In genomic region chr13:40665061-40665753, GRCh38 we compare ENCODE assay signal across 1 cellular context.
A peak's percentile ranks its signal among the peaks of the same experiment; 100 is the strongest.
TF ChIP-seq lines count a peak whose summit lies in the region.

No MANE protein-coding gene starts in this region.

TF ChIP-seq in HepG2, 621 proteins besides CTCF, POLR2A, EP300 and RAD21 (continued from another document and continues in another):
- TF ChIP-seq CSRNP1 (CRISPR knock-in tag; IDR thresholded peaks at IDR 0.05) (no peak), MED13 (CRISPR knock-in tag; IDR thresholded peaks at IDR 0.05) (0 out of 2 replicates have a peak, but pooled peaks have one; percentile 4), ZMAT3 (CRISPR knock-in tag; conservative IDR thresholded peaks at IDR 0.05) (no peak), ZSCAN21 (CRISPR knock-in tag; IDR thresholded peaks at IDR 0.05; ENCODE audit: borderline replicate concordance) (no peak), KLF9 (CRISPR knock-in tag; IDR thresholded peaks at IDR 0.05; ENCODE audit: low read depth) (no peak), FLYWCH1 (CRISPR knock-in tag; IDR thresholded peaks at IDR 0.05) (no peak), ZNF317 (CRISPR knock-in tag; IDR thresholded peaks at IDR 0.05) (no peak), MIXL1 (CRISPR knock-in tag; IDR thresholded peaks at IDR 0.05) (0 out of 2 replicates have a peak, but pooled peaks have one; percentile 5), POGK (CRISPR knock-in tag; conservative IDR thresholded peaks at IDR 0.05) (no peak), ZNF589 (CRISPR knock-in tag; conservative IDR thresholded peaks at IDR 0.05) (0 out of 2 replicates have a peak, but pooled peaks have one; percentile 23), PRDM4 (CRISPR knock-in tag; IDR thresholded peaks at IDR 0.05; ENCODE audit: borderline replicate concordance) (no peak), ZSCAN30 (CRISPR knock-in tag; IDR thresholded peaks at IDR 0.05) (no peak), ZNF10 (CRISPR knock-in tag; IDR thresholded peaks at IDR 0.05; ENCODE audit: borderline replicate concordance, low read depth) (no peak), ZIK1 (CRISPR knock-in tag; IDR thresholded peaks at IDR 0.05; ENCODE audit: borderline replicate concordance, low read depth) (0 out of 2 replicates have a peak, but pooled peaks have one; percentile 6), SMAD1 (CRISPR knock-in tag; IDR thresholded peaks at IDR 0.05; ENCODE audit: borderline replicate concordance, low read depth) (no peak), PAF1 (CRISPR knock-in tag; IDR thresholded peaks at IDR 0.05) (no peak), THAP7 (CRISPR knock-in tag; IDR thresholded peaks at IDR 0.05) (no peak), ZFY (CRISPR knock-in tag; IDR thresholded peaks at IDR 0.05) (0 out of 2 replicates have a peak, but pooled peaks have one; percentile 9), CREBL2 (CRISPR knock-in tag; IDR thresholded peaks at IDR 0.05; ENCODE audit: borderline replicate concordance) (no peak), FOXO4 (CRISPR knock-in tag; conservative IDR thresholded peaks at IDR 0.05) (no peak), POLR2G (IDR thresholded peaks at IDR 0.05; ENCODE audit: low read depth, low read length) (no peak), ERF (CRISPR knock-in tag; IDR thresholded peaks at IDR 0.05) (no peak), MAFG (CRISPR knock-in tag; IDR thresholded peaks at IDR 0.05) (0 out of 2 replicates have a peak, but pooled peaks have one; percentile 39), THRA (CRISPR knock-in tag; IDR thresholded peaks at IDR 0.05; ENCODE audit: borderline replicate concordance) (peak; percentile 64; the same call in 1 of the 2 replicates), DMAP1 (CRISPR knock-in tag; IDR thresholded peaks at IDR 0.05) (no peak; the same call in 1 of the 2 replicates), PHF21A (CRISPR knock-in tag; IDR thresholded peaks at IDR 0.05) (no peak), SRF (IDR thresholded peaks at IDR 0.05; ENCODE audit: low read depth, low read length) (no peak), SAP130 (CRISPR knock-in tag; IDR thresholded peaks at IDR 0.05; ENCODE audit: low read depth) (no peak; the same call in 1 of the 2 replicates), ZNF414 (CRISPR knock-in tag; IDR thresholded peaks at IDR 0.05) (0 out of 2 replicates have a peak, but pooled peaks have one; percentile 13), HOXA9 (CRISPR knock-in tag; IDR thresholded peaks at IDR 0.05; ENCODE audit: borderline replicate concordance) (no peak), ASH2L (IDR thresholded peaks at IDR 0.05; ENCODE audit: insufficient read length, low read depth, low read length) (no peak), ZNF687 (CRISPR knock-in tag; IDR thresholded peaks at IDR 0.05) (0 out of 2 replicates have a peak, but pooled peaks have one; percentile 6), MED1 (CRISPR knock-in tag; IDR thresholded peaks at IDR 0.05) (peak; percentile 9; the same call in 1 of the 2 replicates), CBX5 (CRISPR knock-in tag; IDR thresholded peaks at IDR 0.05; ENCODE audit: borderline replicate concordance) (0 out of 2 replicates have a peak, but pooled peaks have one; percentile 55), ZUFSP (CRISPR knock-in tag; IDR thresholded peaks at IDR 0.05; ENCODE audit: borderline replicate concordance) (no peak), SKI (IDR thresholded peaks at IDR 0.05; ENCODE audit: partially characterized antibody) (no peak), SMYD3 (CRISPR knock-in tag; IDR thresholded peaks at IDR 0.05) (no peak), DMTF1 (CRISPR knock-in tag; IDR thresholded peaks at IDR 0.05) (no peak), ZNF564 (CRISPR knock-in tag; IDR thresholded peaks at IDR 0.05) (peak; percentile 9; the same call in 1 of the 2 replicates), STAG1 (CRISPR knock-in tag; IDR thresholded peaks at IDR 0.05) (peak; percentile 66), FOXO1 (CRISPR knock-in tag; IDR thresholded peaks at IDR 0.05) (no peak), PLSCR1 (CRISPR knock-in tag; IDR thresholded peaks at IDR 0.05; ENCODE audit: borderline replicate concordance) (no peak)
